In genomic region chr10:126519188-126519587, GRCh38 we compare ENCODE assay signal across 19 cellular contexts.
DNase-seq lines count a peak whose midpoint lies in the region; ATAC-seq, FAIRE-seq and TF ChIP-seq lines count a peak whose summit lies in the region.
"Had no signal": no experiment of that assay in that cellular context is flagged by ENCODE, and none has a peak within 500 bp of the region (broad histone marks: within the 10 kb centered on the region; RNA-seq: fewer than 3 reads in every experiment).

No MANE protein-coding gene starts in this region.

- H3K4me3 ChIP-seq in bronchial epithelial cell (ENCODE audit: low read depth, low read length) (no peak overlapping the region), right lobe of liver (no peak overlapping the region), stomach (no peak overlapping the region)

- intact Hi-C loops in right lobe of liver (cut with DNase I) (no loop called here), stomach (cut with DNase I; ENCODE audit: low total_unique reads) (no loop called here)
- intact Hi-C loops in activated CD4-positive, alpha-beta memory T cell treated with anti-CD3 and anti-CD28 coated beads for 36 hours (cut with micrococcal nuclease), result no loop called here

- H3K4me3 Mint-ChIP-seq in activated CD4-positive, alpha-beta memory T cell treated with anti-CD3 and anti-CD28 coated beads for 36 hours, result no peak overlapping the region
- H3K4me3 Mint-ChIP-seq: CD4-positive, alpha-beta T cell; HFFc6 had no signal

- WGBS in right lobe of liver (ENCODE audit: insufficient coverage, low coverage, low lambda C conversion rate, missing lambda C conversion rate), result 22% methylated on average over 2 of the region's 2 CpGs
- WGBS in stomach, 5 donors, result 83 to 93% (median 91%) methylated on average over 2 of the region's 2 CpGs

- no peaks in the 10 kb centered on the region for H3K9me3 ChIP-seq in right lobe of liver
- no peaks in the 10 kb centered on the region for H3K9me3 ChIP-seq in stomach
- H3K9me3 ChIP-seq: Caco-2 had no signal

- H3K36me3 Mint-ChIP-seq in activated CD4-positive, alpha-beta memory T cell treated with anti-CD3 and anti-CD28 coated beads for 36 hours, result no peaks in the 10 kb centered on the region

- DNase-seq in bronchial epithelial cell (ENCODE audit: low read depth) (peak; percentile 39), left lobe of liver (ENCODE audit: low spot score) (no peak), right lobe of liver (peak in 1 of 3 donors; percentile 49), stomach (no peak)
- DNase-seq in stimulated activated CD4-positive, alpha-beta T cell treated with anti-CD3 and anti-CD28 coated beads, Interleukin-1b, Interleukin-23, amount 100 ng/mL, for 48 hours, result no peak
- no peak for DNase-seq in activated CD4-positive, CD25-positive, alpha-beta regulatory T cell treated with anti-CD3 and anti-CD28 coated beads, Interleukin-2, amount 50 U/mL, for 72 hours
- no peak for DNase-seq in activated CD4-positive, alpha-beta memory T cell treated with anti-CD3 and anti-CD28 coated beads for 36 hours
- DNase-seq: AML-193; Caco-2; CD4-positive, alpha-beta T cell; DMS153; DMS79; GF-D8; GOT3; H7; HFFc6 had no signal

- TF ChIP-seq CTCF in bronchial epithelial cell (IDR thresholded peaks at IDR 0.05; ENCODE audit: insufficient read depth, low read length, severe bottlenecking) (no peak), right lobe of liver (IDR thresholded peaks at IDR 0.05) (no peak), stomach (IDR thresholded peaks at IDR 0.05) (no peak)

- no peaks in the 10 kb centered on the region for H3K36me3 ChIP-seq in bronchial epithelial cell (ENCODE audit: control insufficient read depth, insufficient read depth, low read length)
- no peaks in the 10 kb centered on the region for H3K36me3 ChIP-seq in right lobe of liver
- H3K36me3 ChIP-seq in stomach, result no peaks in the 10 kb centered on the region

- no peak overlapping the region for H3K27ac Mint-ChIP-seq in activated CD4-positive, alpha-beta memory T cell treated with anti-CD3 and anti-CD28 coated beads for 36 hours
- H3K27ac Mint-ChIP-seq: CD4-positive, alpha-beta T cell; HFFc6 had no signal

- H3K9me3 Mint-ChIP-seq in activated CD4-positive, alpha-beta memory T cell treated with anti-CD3 and anti-CD28 coated beads for 36 hours, result peaks cover 2% of the 10 kb centered on the region
- H3K9me3 Mint-ChIP-seq: HFFc6 had no signal

- TF ChIP-seq POLR2A in right lobe of liver (IDR thresholded peaks at IDR 0.05), result no peak
- TF ChIP-seq POLR2A in stomach (IDR thresholded peaks at IDR 0.05), result no peak

- TF ChIP-seq EP300 in stomach (IDR thresholded peaks at IDR 0.05), result no peak

- H3K4me1 ChIP-seq in right lobe of liver (peaks cover 0 to 4% (median 0%) of the 10 kb centered on the region in 4 donors), stomach (no peaks in the 10 kb centered on the region)
- H3K4me1 ChIP-seq: Caco-2 had no signal

- H3K27ac ChIP-seq in right lobe of liver, result no peak overlapping the region
- no peak overlapping the region for H3K27ac ChIP-seq in stomach
- H3K27ac ChIP-seq: C4-2B had no signal

- no peaks in the 10 kb centered on the region for H3K27me3 Mint-ChIP-seq in activated CD4-positive, alpha-beta memory T cell treated with anti-CD3 and anti-CD28 coated beads for 36 hours
- H3K27me3 Mint-ChIP-seq: CD4-positive, alpha-beta T cell had no signal

- POLR2A ChIA-PET in activated CD4-positive, alpha-beta memory T cell treated with anti-CD3 and anti-CD28 coated beads for 36 hours (lab: Charles Lee), result interaction anchor here (0.7 kb wide), 1 partner anchor 11 kb away, joined by 3 read pairs; no protein-coding TSS in a partner anchor

- FAIRE-seq in bronchial epithelial cell (lab: Jason Lieb, UNC), result no peak
- FAIRE-seq: A204.1 had no signal

- H3K27me3 ChIP-seq in bronchial epithelial cell (ENCODE audit: control insufficient read depth, insufficient read depth, low read length) (no peaks in the 10 kb centered on the region), right lobe of liver (no peaks in the 10 kb centered on the region), stomach (peaks cover 0 to under 1% (median 0%) of the 10 kb centered on the region in 3 donors)

- H3K4me1 Mint-ChIP-seq in activated CD4-positive, alpha-beta memory T cell treated with anti-CD3 and anti-CD28 coated beads for 36 hours (ENCODE audit: low read depth), result no peaks in the 10 kb centered on the region

- ATAC-seq in left lobe of liver, result peak; percentile 81
- ATAC-seq in right lobe of liver, result peak; percentile 69 to 90 (median 85)
- ATAC-seq: HCT116 had no signal

- CTCF ChIA-PET in activated CD4-positive, alpha-beta memory T cell treated with anti-CD3 and anti-CD28 coated beads for 36 hours (lab: Charles Lee), result no interaction called here
